21 cellular contexts compared by ENCODE assay signal in genomic region chr17:17453088-17453487, GRCh38. TPM values are rescaled to one million over a fixed set of nuclear protein-coding genes. Genes with fewer than 3 reads are reported as not detected.
DNase-seq lines count a peak whose midpoint lies in the region; ATAC-seq and TF ChIP-seq lines count a peak whose summit lies in the region.
"Had no signal": no experiment of that assay in that cellular context is flagged by ENCODE, and none has a peak within 500 bp of the region (broad histone marks: within the 10 kb centered on the region; RNA-seq: fewer than 3 reads in every experiment).

No MANE protein-coding gene starts in this region.

- H3K14ac ChIP-seq in IMR-90 (replicated peaks; ENCODE audit: low read depth, low read length): no peak overlapping the region

- no peaks in the 10 kb centered on the region for H3K36me3 ChIP-seq in IMR-90 (ENCODE audit: control insufficient read depth, insufficient read depth, low read length)
- H3K36me3 ChIP-seq: HAP-1 had no signal

- peaks cover 18% of the 10 kb centered on the region for H3K27me3 ChIP-seq in IMR-90 (ENCODE audit: control insufficient read depth, insufficient read depth, low read length)

- no peaks in the 10 kb centered on the region for H3K79me1 ChIP-seq in IMR-90 (ENCODE audit: low read depth in 1 of 2, low read length in 2 of 2)

- no peak for TF ChIP-seq POLR2A in IMR-90 (IDR thresholded peaks at IDR 0.05; ENCODE audit: low read depth, low read length)

- no peaks in the 10 kb centered on the region for H3K9me3 ChIP-seq in IMR-90 (ENCODE audit: control insufficient read depth, insufficient read depth, low read length)
- H3K9me3 ChIP-seq: A549, HAP-1 had no signal

- peak overlapping the region; percentile 62 for H2AK9ac ChIP-seq in IMR-90 (replicated peaks; ENCODE audit: low read depth, low read length, poor library complexity)

- in situ Hi-C loops in IMR-90 (cut with MboI; ENCODE audit: low sequenced_read_pairs): loop anchor here (5.0 kb wide), 1 partner anchor 51 kb away; no protein-coding TSS in a partner anchor

- CTCF ChIA-PET in IMR-90 (lab: Yijun Ruan, JAX): no interaction called here

- no peak overlapping the region for H3K18ac ChIP-seq in IMR-90 (ENCODE audit: low read depth, low read length)

- no peaks in the 10 kb centered on the region for H4K20me1 ChIP-seq in IMR-90 (ENCODE audit: insufficient read depth, low read length)

- H2BK15ac ChIP-seq in IMR-90 (ENCODE audit: low read depth, low read length): no peak overlapping the region

- H4K91ac ChIP-seq in IMR-90 (ENCODE audit: insufficient read depth, low read depth, low read length): no peak overlapping the region

- H2BK20ac ChIP-seq in IMR-90 (ENCODE audit: low read depth, low read length): no peak overlapping the region

- no peak overlapping the region for H2BK5ac ChIP-seq in IMR-90 (ENCODE audit: low read depth, low read length, poor library complexity, severe bottlenecking)

- H3K4ac ChIP-seq in IMR-90 (ENCODE audit: low read depth, low read length): no peak overlapping the region

- TF ChIP-seq RAD21 in IMR-90 (IDR thresholded peaks at IDR 0.05; ENCODE audit: low read length): no peak

- intact Hi-C loops in IMR-90 (cut with micrococcal nuclease): no loop called here

- dilution Hi-C loops in IMR-90 (cut with HindIII; ENCODE audit: low sequenced_read_pairs, unreplicated experiment): no loop called here

- TF ChIP-seq CTCF in IMR-90 (conservative IDR thresholded peaks at IDR 0.05; ENCODE audit: low read depth, low read length) (no peak), coronary artery (IDR thresholded peaks at IDR 0.05) (no peak)

- no peak overlapping the region for H4K5ac ChIP-seq in IMR-90 (ENCODE audit: low read depth, low read length)

- POLR2A ChIA-PET in IMR-90 (lab: Charles Lee; ENCODE audit: unreplicated experiment): no interaction called here

- H3K27ac ChIP-seq in IMR-90 (ENCODE audit: insufficient read depth, low read length) (no peak overlapping the region), coronary artery (no peak overlapping the region)
- H3K27ac ChIP-seq: A549 had no signal

- no TSS peak for BruUV-seq in IMR-90 (replicated peaks; lab: Mats Ljungman, UMichigan)

- no peak overlapping the region for H2AK5ac ChIP-seq in IMR-90 (ENCODE audit: low read depth, low read length)

- no peak overlapping the region for H3K9ac ChIP-seq in IMR-90 (ENCODE audit: low read depth, low read length)

- DNase-seq in IMR-90: no peak
- peak; percentile 38 for DNase-seq in coronary artery (ENCODE audit: low spot score)
- no peak for DNase-seq in left lobe of liver (ENCODE audit: low spot score)
- DNase-seq in NCI-H1105 treated with DMSO at 0.1 percent for 48 hours (lab: John Stamatoyannopoulos, UW): no peak
- no peak for DNase-seq in NCI-H446 treated with DMSO at 0.1 percent for 48 hours (lab: John Stamatoyannopoulos, UW)
- DNase-seq: 8988T; ACHN; C1 segment of cervical spinal cord; Calu3; CD4-positive, alpha-beta memory T cell; COR-L47; DMS53; DMS79 treated with DMSO at 0.1 percent for 48 hours; HFFc6 had no signal

- H3K23ac ChIP-seq in IMR-90 (ENCODE audit: low read depth, low read length): no peak overlapping the region

- H3K56ac ChIP-seq in IMR-90 (ENCODE audit: extremely low read depth, insufficient read depth, low read length): no peak overlapping the region

- ATAC-seq in IMR-90 (ENCODE audit: low read depth) (no peak), left lobe of liver (peak; percentile 68), HG03196 (IDR thresholded peaks at IDR 0.05; ENCODE audit: unreplicated experiment) (no peak), GM21737 (IDR thresholded peaks at IDR 0.05; ENCODE audit: unreplicated experiment) (no peak)
- ATAC-seq: A549, GM23338 had no signal

- no peaks in the 10 kb centered on the region; the same call in 1 of the 2 replicates for H3K4me1 ChIP-seq in IMR-90 (ENCODE audit: control insufficient read depth, insufficient read depth, low read length)
- H3K4me1 ChIP-seq: A549, HAP-1 had no signal

- H4K8ac ChIP-seq in IMR-90 (ENCODE audit: low read depth in 2 of 2, low read length in 2 of 2): no peak overlapping the region

- no peak overlapping the region for H2AFZ ChIP-seq in IMR-90 (replicated peaks; ENCODE audit: low read length, poor library complexity)
- H2AFZ ChIP-seq: GM23338 had no signal

- no peak overlapping the region for H2BK120ac ChIP-seq in IMR-90 (ENCODE audit: low read depth, low read length)

- 75% methylated on average over 4 of the region's 9 CpGs; no CpG with 5 or more reads in 1 of the 2 experiments for WGBS in IMR-90 (ENCODE audit: extremely low coverage in 2 of 2, insufficient read length in 1 of 2), 2 experiments

- H3K9me1 ChIP-seq in IMR-90 (ENCODE audit: insufficient read depth, low read length): no peaks in the 10 kb centered on the region

- H3K4me3 ChIP-seq in IMR-90 (ENCODE audit: insufficient read depth, low read depth, low read length) (no peak overlapping the region), coronary artery (no peak overlapping the region)
- H3K4me3 ChIP-seq: A549, GM23338, HAP-1 had no signal

- H3K4me2 ChIP-seq in IMR-90 (ENCODE audit: low read depth, low read length): no peak overlapping the region
- H3K4me2 ChIP-seq: A549, GM23338 had no signal

TF ChIP-seq in IMR-90, 13 proteins besides CTCF, POLR2A, EP300 and RAD21:
- TF ChIP-seq USF2 (IDR thresholded peaks at IDR 0.05; ENCODE audit: low read depth, low read length): no peak
- no peak for TF ChIP-seq CEBPB (IDR thresholded peaks at IDR 0.05; ENCODE audit: low read depth, low read length)
- no peak for TF ChIP-seq NFE2L2 (IDR thresholded peaks at IDR 0.05; ENCODE audit: low read depth, low read length)
- no peak for TF ChIP-seq SMC3 (IDR thresholded peaks at IDR 0.05; ENCODE audit: low read depth, low read length)
- no peak for TF ChIP-seq RFX5 (IDR thresholded peaks at IDR 0.05; ENCODE audit: low read depth, low read length)
- TF ChIP-seq RCOR1 (IDR thresholded peaks at IDR 0.05; ENCODE audit: insufficient replicate concordance, low read length): no peak
- no peak for TF ChIP-seq CHD1 (IDR thresholded peaks at IDR 0.05; ENCODE audit: low read depth, low read length)

RNA-seq across cellular contexts. Expression of gene MED9, which starts 23.7 kb away (rescaled TPM):
- total RNA-seq in IMR-90 (2012; rRNA removed) (6.1 and 8.9 TPM in 2 replicates), left lobe of liver (7.1 TPM)
- 9.1 and 10.1 TPM in 2 replicates for polyA plus RNA-seq in IMR-90 (2012; rRNA removed)
- polyA plus RNA-seq in IMR-90 (2012; cell fraction: cytosol; rRNA removed): 3.3 and 9.5 TPM in 2 replicates
- 12.6 and 13.5 TPM in 2 replicates for polyA plus RNA-seq in IMR-90 (2012; cell fraction: nucleus; rRNA removed; ENCODE audit: low replicate concordance)

RNA-seq across cellular contexts. Expression of gene RASD1, which starts 43.1 kb away (rescaled TPM):
- total RNA-seq in IMR-90 (2012; rRNA removed) (0.54 and 1.1 TPM in 2 replicates), left lobe of liver (1.1 TPM)
- polyA plus RNA-seq in IMR-90 (2012; rRNA removed): 1.4 and 1.8 TPM in 2 replicates
- polyA plus RNA-seq in IMR-90 (2012; cell fraction: cytosol; rRNA removed): 1.2 and 5.9 TPM in 2 replicates
- 8.4 and 9.1 TPM in 2 replicates for polyA plus RNA-seq in IMR-90 (2012; cell fraction: nucleus; rRNA removed; ENCODE audit: low replicate concordance)
- total RNA-seq: Calu3, G401, H4 had no signal
